11 cellular contexts compared by ENCODE assay signal in the genomic region with DNA sequence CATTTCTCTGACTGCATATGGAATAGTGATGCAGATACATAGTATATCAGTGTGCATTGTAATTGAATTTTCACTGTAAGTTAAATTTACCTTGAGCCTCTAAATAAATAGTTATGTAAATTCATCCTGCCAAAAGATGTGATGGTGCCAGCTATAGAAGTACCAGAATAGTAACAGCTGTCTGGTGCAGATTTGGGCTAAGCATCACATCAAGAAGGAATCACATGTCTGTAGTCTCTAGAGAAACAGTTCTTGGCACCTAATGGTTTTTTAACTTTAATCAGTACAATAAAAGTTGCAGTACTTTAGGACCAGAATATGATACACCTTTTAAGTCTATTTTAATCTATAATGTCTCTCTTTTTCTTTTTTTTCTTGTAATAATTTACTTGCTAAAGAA.
"Had no signal": no experiment of that assay in that cellular context is flagged by ENCODE, and none has a peak within 500 bp of the region (broad histone marks: within the 10 kb centered on the region; RNA-seq: fewer than 3 reads in every experiment).

No MANE protein-coding gene starts in this region.

- H3K27me3 ChIP-seq: brain microvascular endothelial cell, gastroesophageal sphincter, tibial nerve, vagina had no signal

- ATAC-seq: gastroesophageal sphincter; stimulated activated memory B cell treated with anti-CD40 and anti-IgM and Interleukin-4, amounts not matched to agents 10 μg/mL and 1 μg/mL and 100 μg/mL, for 72 hours had no signal

- DNase-seq: activated CD4-positive, alpha-beta T cell treated with anti-CD3 and anti-CD28 coated beads, Interleukin-2, amount 50 U/mL, for 1 hour; anterior cingulate cortex; brain microvascular endothelial cell; effector memory CD4-positive, alpha-beta T cell; mesendoderm had no signal

- H3K4me3 ChIP-seq: gastroesophageal sphincter, tibial nerve, vagina had no signal

- H3K9me3 Mint-ChIP-seq: activated T-helper 1 cell treated with anti-CD3 and anti-CD28 coated beads, Interleukin-12 subunit alpha, Interleukin-12 subunit beta, Interleukin-2, Interleukin-4 antibody, amounts not matched to agents 30 ng/mL and 10 ng/mL and 1 ng/mL, durations not matched to agents 14 hours and 24 hours and 36 hours; stimulated activated memory B cell treated with anti-CD40 and anti-IgM and Interleukin-4, amounts not matched to agents 10 μg/mL and 1 μg/mL and 100 μg/mL, for 72 hours; T-helper 2 cell treated with Interferon-gamma antibody and Interleukin-4, amounts not matched to agents 5 μg/mL and 100 μg/mL, for 36 hours had no signal

- H3K27me3 Mint-ChIP-seq: stimulated activated memory B cell treated with anti-CD40 and anti-IgM and Interleukin-4, amounts not matched to agents 10 μg/mL and 1 μg/mL and 100 μg/mL, for 72 hours had no signal

- H3K27ac Mint-ChIP-seq: activated T-helper 1 cell treated with anti-CD3 and anti-CD28 coated beads, Interleukin-12 subunit alpha, Interleukin-12 subunit beta, Interleukin-2, Interleukin-4 antibody, amounts not matched to agents 30 ng/mL and 10 ng/mL and 1 ng/mL, durations not matched to agents 14 hours and 24 hours and 36 hours; stimulated activated memory B cell treated with anti-CD40 and anti-IgM and Interleukin-4, amounts not matched to agents 10 μg/mL and 1 μg/mL and 100 μg/mL, for 72 hours; T-helper 2 cell treated with Interferon-gamma antibody and Interleukin-4, amounts not matched to agents 5 μg/mL and 100 μg/mL, for 36 hours had no signal

- H3K4me3 Mint-ChIP-seq: activated T-helper 1 cell treated with anti-CD3 and anti-CD28 coated beads, Interleukin-12 subunit alpha, Interleukin-12 subunit beta, Interleukin-2, Interleukin-4 antibody, amounts not matched to agents 30 ng/mL and 10 ng/mL and 1 ng/mL, durations not matched to agents 14 hours and 24 hours and 36 hours; stimulated activated memory B cell treated with anti-CD40 and anti-IgM and Interleukin-4, amounts not matched to agents 10 μg/mL and 1 μg/mL and 100 μg/mL, for 72 hours; T-helper 2 cell treated with Interferon-gamma antibody and Interleukin-4, amounts not matched to agents 5 μg/mL and 100 μg/mL, for 36 hours had no signal

- H3K9me3 ChIP-seq: gastroesophageal sphincter, tibial nerve, vagina had no signal

- H3K27ac ChIP-seq: brain microvascular endothelial cell, tibial nerve, vagina had no signal
